9 cellular contexts compared by ENCODE assay signal in genomic region chr1:33488624-33489023, GRCh38.
"Had no signal": no experiment of that assay in that cellular context is flagged by ENCODE, and none has a peak within 500 bp of the region (broad histone marks: within the 10 kb centered on the region; RNA-seq: fewer than 3 reads in every experiment).

No MANE protein-coding gene starts in this region.

- H3K27ac ChIP-seq: GM23248, HL-60, KMS-11 had no signal

- H3K4me2 ChIP-seq: KMS-11 had no signal

- H3K4me1 ChIP-seq: HAP-1 had no signal

- H3K9me3 ChIP-seq: HAP-1 had no signal

- H2AFZ ChIP-seq: GM23248 had no signal

- DNase-seq: GM23248, GOT3, H7, IMR-90, KBM-7 had no signal

- ATAC-seq: HCT116 had no signal

- H3K9ac ChIP-seq: GM23248, KMS-11 had no signal

- H3K4me3 ChIP-seq: GM23248, HAP-1 had no signal
